16 cellular contexts compared by ENCODE assay signal in the genomic region with DNA sequence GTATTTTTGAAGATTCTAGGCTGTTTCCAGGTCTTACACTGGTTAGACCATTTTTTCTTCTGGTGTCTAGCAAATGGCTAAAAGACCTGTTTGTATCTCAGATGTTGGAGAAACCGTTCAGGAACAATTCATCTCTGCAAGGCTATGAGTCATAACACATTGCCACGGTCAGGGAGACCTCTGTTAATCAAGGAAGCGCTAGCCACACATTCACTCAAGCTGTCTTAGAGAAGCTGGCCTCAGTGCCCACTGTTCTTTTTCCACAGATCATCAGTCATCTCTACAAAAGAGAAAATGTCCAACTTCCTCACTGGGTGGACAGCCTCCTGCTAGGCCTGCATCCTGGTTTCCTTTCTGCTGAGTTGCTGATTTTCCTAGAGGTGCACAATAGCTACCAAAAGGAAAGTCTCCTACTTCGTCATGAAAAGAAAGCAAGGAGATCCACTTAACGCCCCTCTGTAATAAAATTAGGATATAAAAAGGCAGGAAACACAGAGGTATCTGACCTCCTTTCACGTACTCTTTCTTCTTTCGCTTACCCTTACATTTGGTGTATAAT.
DNase-seq lines count a peak whose midpoint lies in the region; ATAC-seq, FAIRE-seq and TF ChIP-seq lines count a peak whose summit lies in the region.
"Had no signal": no experiment of that assay in that cellular context is flagged by ENCODE, and none has a peak within 500 bp of the region (broad histone marks: within the 10 kb centered on the region; RNA-seq: fewer than 3 reads in every experiment).

No MANE protein-coding gene starts in this region.

- no peak overlapping the region for H3K9ac ChIP-seq in HepG2 (ENCODE audit: insufficient read depth, low read depth, low read length)

- no peak for FAIRE-seq in HepG2 (lab: Jason Lieb, UNC)

- H3K9me3 ChIP-seq in HepG2 (ENCODE audit: low read length), result no peaks in the 10 kb centered on the region
- no peaks in the 10 kb centered on the region for H3K9me3 ChIP-seq in right lobe of liver
- H3K9me3 ChIP-seq in hepatocyte (ENCODE audit: low read depth), result no peaks in the 10 kb centered on the region
- H3K9me3 ChIP-seq in uterus, result no peaks in the 10 kb centered on the region

- H3K27ac ChIP-seq in HepG2 (ENCODE audit: extremely low read length, insufficient read depth, low read length) (no peak overlapping the region), right lobe of liver (no peak overlapping the region), hepatocyte (no peak overlapping the region), uterus (peak overlapping the region; percentile 71 to 81), dorsolateral prefrontal cortex (no peak overlapping the region)

- H3K36me3 ChIP-seq in HepG2 (replicated peaks in 1 of 2; ENCODE audit: control insufficient read depth in 1 of 2, insufficient read depth in 2 of 2, low read length in 2 of 2), result no peaks in the 10 kb centered on the region
- no peaks in the 10 kb centered on the region for H3K36me3 ChIP-seq in right lobe of liver
- H3K36me3 ChIP-seq in hepatocyte (replicated peaks; ENCODE audit: insufficient read depth, low read depth), result no peaks in the 10 kb centered on the region
- no peaks in the 10 kb centered on the region for H3K36me3 ChIP-seq in uterus

- TF ChIP-seq CTCF in HepG2 (CRISPR knock-in tag; IDR thresholded peaks at IDR 0.05) (no peak), right lobe of liver (IDR thresholded peaks at IDR 0.05) (no peak), astrocyte of the spinal cord (IDR thresholded peaks at IDR 0.05; ENCODE audit: low read depth, low read length) (no peak), hepatocyte (IDR thresholded peaks at IDR 0.05; ENCODE audit: poor library complexity) (no peak), uterus (IDR thresholded peaks at IDR 0.05) (no peak), dorsolateral prefrontal cortex (IDR thresholded peaks at IDR 0.05 in 54 of 56, conservative IDR thresholded peaks at IDR 0.05 in 2 of 56; ENCODE audit: low read depth in 1 of 56, partially characterized antibody in 56 of 56) (no peak)

- H3K4me1 ChIP-seq in HepG2 (ENCODE audit: insufficient read depth, low read length) (no peaks in the 10 kb centered on the region), right lobe of liver (no peaks in the 10 kb centered on the region), hepatocyte (ENCODE audit: insufficient read depth) (peaks cover 16% of the 10 kb centered on the region), uterus (peaks cover 0 to 9% of the 10 kb centered on the region in 2 donors)

- ATAC-seq in HepG2, result no peak
- no peak for ATAC-seq in right lobe of liver
- ATAC-seq in GM21825 (IDR thresholded peaks at IDR 0.05; ENCODE audit: unreplicated experiment), result no peak
- ATAC-seq: activated CD8-positive, alpha-beta T cell treated with anti-CD3 and anti-CD28 coated beads, Interleukin-2, amount 10 ng/mL, durations not matched to agents 7 days and 5 days; stimulated activated effector memory CD8-positive, alpha-beta T cell treated with anti-CD3 and anti-CD28 coated beads, Interleukin-12 subunit alpha, Interleukin-12 subunit beta, amount 100 ng/mL, for 72 hours had no signal

- no peak overlapping the region for H3K4me2 ChIP-seq in HepG2 (ENCODE audit: low read depth, low read length)
- no peak overlapping the region for H3K4me2 ChIP-seq in hepatocyte

- H3K27me3 ChIP-seq in HepG2 (ENCODE audit: control insufficient read depth in 1 of 2, insufficient read depth in 2 of 2, low read length in 2 of 2) (peaks cover 0 to 4% of the 10 kb centered on the region in 2 experiments; a peak in 1 of 5 replicates), right lobe of liver (no peaks in the 10 kb centered on the region), hepatocyte (no peaks in the 10 kb centered on the region), uterus (no peaks in the 10 kb centered on the region), dorsolateral prefrontal cortex (no peaks in the 10 kb centered on the region)

- intact Hi-C loops in HepG2 (cut with micrococcal nuclease; ENCODE audit: unreplicated experiment) (no loop called here), right lobe of liver (cut with DNase I) (no loop called here), uterus (cut with DNase I; ENCODE audit: low total_unique reads) (no loop called here), dorsolateral prefrontal cortex (cut with DNase I) (no loop called here)

- WGBS in HepG2 (ENCODE audit: low lambda C conversion rate), result 3% methylated on average over 7 of the region's 7 CpGs
- 66% methylated on average over 7 of the region's 7 CpGs for WGBS in right lobe of liver (ENCODE audit: insufficient coverage, low coverage, low lambda C conversion rate, missing lambda C conversion rate)
- WGBS in hepatocyte (ENCODE audit: low lambda C conversion rate, missing lambda C conversion rate), result 74% methylated on average over 7 of the region's 7 CpGs

- no peaks in the 10 kb centered on the region for H3K79me2 ChIP-seq in HepG2 (ENCODE audit: insufficient read depth, low read length)
- no peaks in the 10 kb centered on the region for H3K79me2 ChIP-seq in hepatocyte

- TF ChIP-seq EP300 in HepG2 (IDR thresholded peaks at IDR 0.05; ENCODE audit: low read depth in 2 of 2, low read length in 2 of 2), result no peak
- no peak for TF ChIP-seq EP300 in HepG2 (CRISPR knock-in tag; IDR thresholded peaks at IDR 0.05; ENCODE audit: borderline replicate concordance)

- no peaks in the 10 kb centered on the region for H3K9me2 ChIP-seq in hepatocyte (replicated peaks; ENCODE audit: insufficient read depth)

- BruUV-seq in HepG2 (replicated peaks; lab: Mats Ljungman, UMichigan), result no TSS peak

- TF ChIP-seq RAD21 in HepG2 (CRISPR knock-in tag; IDR thresholded peaks at IDR 0.05), result no peak

- no peaks in the 10 kb centered on the region for H4K20me1 ChIP-seq in HepG2 (ENCODE audit: insufficient read depth, low read length)
- H4K20me1 ChIP-seq in hepatocyte (ENCODE audit: insufficient read depth, poor library complexity, severe bottlenecking), result no peaks in the 10 kb centered on the region

- DNase-seq in HepG2 (ENCODE audit: low spot score) (no peak), right lobe of liver (no peak), astrocyte of the spinal cord (ENCODE audit: low read depth, low spot score) (peak; percentile 86), hepatocyte (ENCODE audit: low spot score) (peak; percentile 30), uterus (peak in 1 of 2 donors; percentile 70), putamen (ENCODE audit: low spot score) (no peak), dorsolateral prefrontal cortex (no peak)
- DNase-seq: activated CD8-positive, alpha-beta T cell treated with anti-CD3 and anti-CD28 coated beads, Interleukin-2, amount 10 ng/mL, durations not matched to agents 7 days and 5 days; activated naive CD4-positive, alpha-beta T cell treated with anti-CD3 and anti-CD28 coated beads, Interleukin-2, amount 10 ng/mL, durations not matched to agents 7 days and 5 days; DND-41; head of caudate nucleus; NCI-H2107; stimulated activated CD4-positive, alpha-beta T cell treated with anti-CD3 and anti-CD28 coated beads, Interleukin-2, amount 100 ng/mL, for 24 hours had no signal

- H3K4me3 ChIP-seq in HepG2 (replicated peaks in 1 of 3; ENCODE audit: insufficient read depth in 1 of 3, low read depth in 2 of 3, low read length in 3 of 3) (no peak overlapping the region), right lobe of liver (no peak overlapping the region), astrocyte of the spinal cord (ENCODE audit: low read depth, low read length) (no peak overlapping the region), hepatocyte (no peak overlapping the region), uterus (peak overlapping the region in 1 of 2 donors; percentile 1), dorsolateral prefrontal cortex (no peak overlapping the region)
- H3K4me3 ChIP-seq: coronary artery had no signal

- POLR2A ChIA-PET in HepG2 (lab: Yijun Ruan, JAX), result no interaction called here

- in situ Hi-C loops in HepG2 (cut with HindIII; ENCODE audit: extremely low pct_ligation_motif_present, low pct_unique_long_range_greater_than_20kb) (no loop called here), astrocyte of the spinal cord (cut with HindIII; ENCODE audit: low sequenced_read_pairs) (no loop called here)

- CTCF ChIA-PET in HepG2 (lab: Yijun Ruan, JAX; ENCODE audit: low intra/inter-chr PET ratio, low total read pairs), result no interaction called here

- no peak for TF ChIP-seq POLR2A in HepG2 (IDR thresholded peaks at IDR 0.05; ENCODE audit: insufficient read depth in 1 of 2, low read depth in 2 of 2, low read length in 2 of 2)
- TF ChIP-seq POLR2A in right lobe of liver (IDR thresholded peaks at IDR 0.05), result no peak
- TF ChIP-seq POLR2A in uterus (IDR thresholded peaks at IDR 0.05), result no peak

- H2AFZ ChIP-seq in HepG2 (ENCODE audit: low read length) (no peak overlapping the region), hepatocyte (no peak overlapping the region)

TF ChIP-seq in HepG2, 621 proteins besides CTCF, POLR2A, EP300 and RAD21:
- TF ChIP-seq KLF9 (CRISPR knock-in tag; IDR thresholded peaks at IDR 0.05; ENCODE audit: low read depth) (no peak), MAFK (conservative IDR thresholded peaks at IDR 0.05 in 1 of 2, IDR thresholded peaks at IDR 0.05 in 1 of 2; ENCODE audit: low read length in 2 of 2) (peak; percentile 16 to 29; a peak in 1 of 4 replicates)

Comparison
In these comparisons a context has a peak if more than half of its experiments do, and no peak if none do; other contexts are left out.
1. DNase-seq: peak in astrocyte of the spinal cord (single experiment) and hepatocyte (single experiment); none in HepG2 (single experiment), right lobe of liver (0 of 3), putamen (single experiment) and dorsolateral prefrontal cortex (0 of 10).
2. H3K27ac ChIP-seq: peak in uterus (2 of 2); none in HepG2 (single experiment), right lobe of liver (0 of 3), hepatocyte (single experiment) and dorsolateral prefrontal cortex (0 of 59).